Comparison of ENCODE assay signal across 7 cellular contexts in the genomic region with DNA sequence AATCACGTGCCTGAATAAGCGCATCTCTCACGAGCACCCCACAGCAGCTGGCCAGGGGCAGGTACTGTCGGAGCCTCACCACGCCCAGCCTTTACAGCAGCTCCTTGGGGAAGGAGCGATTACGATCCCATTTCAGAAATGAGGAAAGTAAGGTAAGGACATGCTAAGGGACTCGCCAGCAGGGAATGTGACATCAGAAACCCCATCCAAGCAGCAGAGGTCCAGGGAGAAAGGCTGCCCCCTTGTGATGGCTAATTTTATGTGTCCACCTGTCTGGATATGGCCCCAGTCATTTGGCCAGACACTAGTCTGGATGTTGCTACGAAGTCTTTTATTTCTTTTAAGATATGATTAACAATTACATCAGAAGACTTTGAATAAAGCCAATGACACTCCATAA.
DNase-seq lines count a peak whose midpoint lies in the region; FAIRE-seq and TF ChIP-seq lines count a peak whose summit lies in the region.

No MANE protein-coding gene starts in this region.

- H3K36me3 ChIP-seq in bronchial epithelial cell (ENCODE audit: control insufficient read depth, insufficient read depth, low read length), result no peaks in the 10 kb centered on the region
- no peaks in the 10 kb centered on the region for H3K36me3 ChIP-seq in effector memory CD4-positive, alpha-beta T cell (ENCODE audit: control insufficient read depth, insufficient read depth, low read length)

- DNase-seq in GM12865 (ENCODE audit: low read depth), result peak; percentile 50
- DNase-seq in M059J (ENCODE audit: low read depth), result peak; percentile 32
- peak; percentile 1 for DNase-seq in bronchial epithelial cell (ENCODE audit: low read depth)
- peak; percentile 45 for DNase-seq in neural crest cell (ENCODE audit: low read depth, low spot score)
- no peak for DNase-seq in activated naive CD4-positive, alpha-beta T cell treated with anti-CD3 and anti-CD28 coated beads, Interleukin-2, amount 50 U/mL, for 16 hours
- no peak for DNase-seq in effector memory CD4-positive, alpha-beta T cell
- no peak for DNase-seq in stimulated activated CD4-positive, alpha-beta T cell treated with anti-CD3 and anti-CD28 coated beads, Interleukin-4, amount 100 ng/mL, for 24 hours

- no peak overlapping the region for H3K27ac Mint-ChIP-seq in neural crest cell (ENCODE audit: unreplicated experiment)

- no peaks in the 10 kb centered on the region for H3K9me3 ChIP-seq in effector memory CD4-positive, alpha-beta T cell (ENCODE audit: control insufficient read depth, low read length)

- no peaks in the 10 kb centered on the region for H3K9me3 Mint-ChIP-seq in neural crest cell

- no peak for FAIRE-seq in bronchial epithelial cell (lab: Jason Lieb, UNC)

- H3K27me3 ChIP-seq in bronchial epithelial cell (ENCODE audit: control insufficient read depth, insufficient read depth, low read length), result no peaks in the 10 kb centered on the region
- no peaks in the 10 kb centered on the region for H3K27me3 ChIP-seq in effector memory CD4-positive, alpha-beta T cell (replicated peaks; ENCODE audit: control insufficient read depth, insufficient read depth, low read length, poor library complexity, severe bottlenecking)

- no peak overlapping the region for H3K27ac ChIP-seq in effector memory CD4-positive, alpha-beta T cell (ENCODE audit: insufficient read depth, low read length, poor library complexity, severe bottlenecking)

- no peak overlapping the region for H3K4me3 Mint-ChIP-seq in neural crest cell

- no peaks in the 10 kb centered on the region for H3K36me3 Mint-ChIP-seq in neural crest cell (ENCODE audit: low read depth)

- no peaks in the 10 kb centered on the region for H3K4me1 Mint-ChIP-seq in neural crest cell

- TF ChIP-seq CTCF in GM12865 (IDR thresholded peaks at IDR 0.05; ENCODE audit: insufficient read depth, low read depth, low read length, missing control alignments), result peak; percentile 37
- no peak for TF ChIP-seq CTCF in bronchial epithelial cell (IDR thresholded peaks at IDR 0.05; ENCODE audit: insufficient read depth, low read length, severe bottlenecking)
- peak; percentile 64 for TF ChIP-seq CTCF in neural crest cell (conservative IDR thresholded peaks at IDR 0.05)

- H3K4me1 ChIP-seq in effector memory CD4-positive, alpha-beta T cell (ENCODE audit: control insufficient read depth, insufficient read depth, low read length, poor library complexity, severe bottlenecking), result no peaks in the 10 kb centered on the region

- H3K27me3 Mint-ChIP-seq in neural crest cell (ENCODE audit: low read depth), result peaks cover 15% of the 10 kb centered on the region

- H3K4me3 ChIP-seq in GM12865 (ENCODE audit: low read depth, low read length) (no peak overlapping the region), bronchial epithelial cell (ENCODE audit: low read depth, low read length) (no peak overlapping the region)
- H3K4me3 ChIP-seq in effector memory CD4-positive, alpha-beta T cell (ENCODE audit: insufficient read depth, low read depth, low read length, poor library complexity, severe bottlenecking), result no peak overlapping the region

Comparison
In these comparisons a context has a peak if more than half of its experiments do, and no peak if none do; other contexts are left out.
1. DNase-seq: peak in GM12865 (single experiment), M059J (single experiment), bronchial epithelial cell (single experiment) and neural crest cell (single experiment); none in activated naive CD4-positive, alpha-beta T cell treated with anti-CD3 and anti-CD28 coated beads, Interleukin-2, amount 50 U/mL, for 16 hours (single experiment), effector memory CD4-positive, alpha-beta T cell (0 of 3) and stimulated activated CD4-positive, alpha-beta T cell treated with anti-CD3 and anti-CD28 coated beads, Interleukin-4, amount 100 ng/mL, for 24 hours (single experiment).